Comparison of ENCODE assay signal across 22 cellular contexts in the genomic region with DNA sequence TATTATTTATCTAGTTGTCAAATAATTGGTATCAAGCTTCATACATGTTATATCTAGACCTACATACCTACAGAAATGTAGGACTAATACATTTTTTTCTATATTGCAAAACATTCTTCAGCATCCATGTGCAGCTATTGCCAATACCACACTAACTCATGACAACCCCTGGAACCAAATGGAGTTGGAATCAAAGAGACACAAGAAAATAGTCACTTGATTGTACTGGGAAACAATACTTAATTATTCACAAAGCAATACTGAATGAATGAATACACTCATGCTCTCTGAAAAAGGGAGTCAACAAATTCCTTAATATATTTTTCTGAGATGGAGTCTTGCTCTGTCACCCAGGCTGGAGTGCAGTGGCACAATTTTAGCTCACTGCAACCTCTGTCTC. TPM values are rescaled to one million over a fixed set of nuclear protein-coding genes. Genes with fewer than 3 reads are reported as not detected.
"Had no signal": no experiment of that assay in that cellular context is flagged by ENCODE, and none has a peak within 500 bp of the region (broad histone marks: within the 10 kb centered on the region; RNA-seq: fewer than 3 reads in every experiment).

No MANE protein-coding gene starts in this region.

- DNase-seq: cerebellar nuclear complex; colonic mucosa; dermis blood vessel endothelial cell; effector CD8-positive, alpha-beta T cell; heart right ventricle; left cardiac atrium; left ventricle myocardium inferior; lower lobe of right lung; mesenchymal stem cell; naive B cell; psoas muscle; sigmoid colon; stimulated activated CD4-positive, alpha-beta T cell treated with anti-CD3 and anti-CD28 coated beads, Interleukin-2, amount 100 ng/mL, for 24 hours; stimulated activated CD4-positive, alpha-beta T cell treated with anti-CD3 and anti-CD28 coated beads, Interleukin-4, amount 100 ng/mL, for 4 hours; stimulated activated naive B cell treated with anti-CD40 and anti-IgM and Interleukin-4, amounts not matched to agents 10 μg/mL and 1 μg/mL and 100 μg/mL, for 72 hours; stimulated activated naive CD8-positive, alpha-beta T cell treated with anti-CD3 and anti-CD28 coated beads, Interleukin-15, amount 100 ng/mL, for 72 hours; tibial artery; upper lobe of left lung; uterus had no signal

- H3K9ac ChIP-seq: parathyroid adenoma had no signal

- H3K4me3 ChIP-seq: colonic mucosa, heart right ventricle, left ventricle myocardium inferior, lower lobe of right lung, psoas muscle, sigmoid colon, skin epidermis, tibial artery, upper lobe of left lung, uterus had no signal

- FAIRE-seq: keratinocyte had no signal

- H3K27me3 ChIP-seq: colonic mucosa, sigmoid colon, upper lobe of left lung, uterus had no signal

- ATAC-seq: heart right ventricle; left cardiac atrium; lower lobe of right lung; psoas muscle; stimulated activated naive B cell treated with anti-CD40 and anti-IgM and Interleukin-4, amounts not matched to agents 10 μg/mL and 1 μg/mL and 100 μg/mL, for 72 hours; stimulated activated naive CD8-positive, alpha-beta T cell treated with anti-CD3 and anti-CD28 coated beads, Interleukin-15, amount 100 ng/mL, for 72 hours had no signal

- H2AFZ ChIP-seq: parathyroid adenoma had no signal

- H3K27ac ChIP-seq: colonic mucosa, heart right ventricle, left ventricle myocardium inferior, lower lobe of right lung, parathyroid adenoma, psoas muscle, sigmoid colon, skin epidermis, tibial artery, upper lobe of left lung, uterus had no signal

- H3K9me3 ChIP-seq: colonic mucosa, lower lobe of right lung, psoas muscle, sigmoid colon, tibial artery, upper lobe of left lung, uterus had no signal

- H3K4me1 ChIP-seq: colonic mucosa, left ventricle myocardium inferior, lower lobe of right lung, parathyroid adenoma, psoas muscle, sigmoid colon, tibial artery, upper lobe of left lung, uterus had no signal

- H3K79me2 ChIP-seq: parathyroid adenoma had no signal

- H3K36me3 ChIP-seq: colonic mucosa, heart right ventricle, left ventricle myocardium inferior, lower lobe of right lung, sigmoid colon, tibial artery, upper lobe of left lung, uterus had no signal

RNA-seq across cellular contexts. Expression of a gene that starts 10.4 kb away (rescaled TPM):
- total RNA-seq: dermis blood vessel endothelial cell, left ventricle myocardium inferior had no signal
